In the genomic region with DNA sequence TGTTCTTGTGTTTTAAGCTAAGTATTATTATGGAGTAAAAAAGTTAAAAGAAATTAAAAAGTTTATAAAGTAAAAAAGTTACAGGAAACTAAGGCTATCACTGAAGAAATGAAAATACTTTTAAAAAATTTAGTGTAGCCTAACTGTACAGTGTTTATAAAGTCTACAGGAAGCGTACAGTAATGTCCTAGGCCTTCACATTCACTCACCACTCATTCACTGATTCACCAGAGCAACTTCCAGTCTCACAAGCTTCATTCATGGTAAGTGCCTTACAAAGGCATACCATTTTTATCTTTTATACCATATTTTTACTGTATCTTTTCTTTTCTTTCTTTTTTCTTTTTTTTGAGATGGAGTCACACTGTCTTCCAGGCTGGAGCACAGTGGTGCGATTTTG, we compare ENCODE assay signal across 2 cellular contexts.
TF ChIP-seq lines count a peak whose summit lies in the region.

No MANE protein-coding gene starts in this region.

TF ChIP-seq in IMR-90, 13 proteins besides CTCF, POLR2A, EP300 and RAD21:
- TF ChIP-seq NFE2L2 (IDR thresholded peaks at IDR 0.05; ENCODE audit: low read depth, low read length) (no peak), USF2 (IDR thresholded peaks at IDR 0.05; ENCODE audit: low read depth, low read length) (no peak), MXI1 (IDR thresholded peaks at IDR 0.05; ENCODE audit: borderline replicate concordance, low read depth, low read length) (no peak), RFX5 (IDR thresholded peaks at IDR 0.05; ENCODE audit: low read depth, low read length) (no peak), SMC3 (IDR thresholded peaks at IDR 0.05; ENCODE audit: low read depth, low read length) (no peak), MAFK (IDR thresholded peaks at IDR 0.05; ENCODE audit: low read depth, low read length) (no peak), CHD1 (IDR thresholded peaks at IDR 0.05; ENCODE audit: low read depth, low read length) (no peak), BHLHE40 (IDR thresholded peaks at IDR 0.05; ENCODE audit: low read depth, low read length) (no peak), ELK1 (IDR thresholded peaks at IDR 0.05; ENCODE audit: borderline replicate concordance, low read depth, low read length) (no peak), FOS (IDR thresholded peaks at IDR 0.05; ENCODE audit: low read depth, low read length) (no peak), CEBPB (IDR thresholded peaks at IDR 0.05; ENCODE audit: low read depth, low read length) (no peak), RCOR1 (IDR thresholded peaks at IDR 0.05; ENCODE audit: insufficient replicate concordance, low read length) (no peak), MAZ (IDR thresholded peaks at IDR 0.05; ENCODE audit: borderline replicate concordance, low read depth, low read length) (no peak)

TF ChIP-seq in endothelial cell of umbilical vein, 7 proteins besides CTCF, POLR2A, EP300 and RAD21:
- TF ChIP-seq EZH2 (IDR thresholded peaks at IDR 0.05; ENCODE audit: borderline replicate concordance, low read depth, low read length, severe bottlenecking) (no peak), POLR2AphosphoS5 (IDR thresholded peaks at IDR 0.05; ENCODE audit: insufficient read depth, low read depth, low read length) (no peak), FOS (IDR thresholded peaks at IDR 0.05; ENCODE audit: borderline replicate concordance, insufficient read depth, low read length) (peak; percentile 51), JUN (IDR thresholded peaks at IDR 0.05; ENCODE audit: borderline replicate concordance, insufficient read depth, insufficient read length, low read depth) (no peak)
TF ChIP-seq in endothelial cell of umbilical vein: peak in this region for 1.
